Comparison of ENCODE assay signal across 1 cellular context in genomic region chr7:132575987-132576722, GRCh38.
TF ChIP-seq lines count a peak whose summit lies in the region.

Gene PLXNA4 (minus strand): TSS chr7:132576470. CDS start chr7:132508693, 67,777 bp downstream.

TF ChIP-seq in HepG2, 621 proteins besides CTCF, POLR2A, EP300 and RAD21 (continued from another document):
- TF ChIP-seq PRDM15 (CRISPR knock-in tag; IDR thresholded peaks at IDR 0.05) (no peak), ZNF772 (CRISPR knock-in tag; IDR thresholded peaks at IDR 0.05) (no peak), MTF2 (CRISPR knock-in tag; IDR thresholded peaks at IDR 0.05; ENCODE audit: borderline replicate concordance) (peak; percentile 67; the same call in 1 of the 2 replicates), ZSCAN30 (CRISPR knock-in tag; IDR thresholded peaks at IDR 0.05) (no peak)
